ENCODE assay signal across 9 cellular contexts in genomic region chr11:12090061-12090572, GRCh38. TPM values are rescaled to one million over a fixed set of nuclear protein-coding genes. Genes with fewer than 3 reads are reported as not detected.
DNase-seq lines count a peak whose midpoint lies in the region; ATAC-seq and TF ChIP-seq lines count a peak whose summit lies in the region.
"Had no signal": no experiment of that assay in that cellular context is flagged by ENCODE, and none has a peak within 500 bp of the region (broad histone marks: within the 10 kb centered on the region; RNA-seq: fewer than 3 reads in every experiment).

No MANE protein-coding gene starts in this region.

- H3K4ac ChIP-seq in IMR-90 (ENCODE audit: low read depth, low read length): peak overlapping the region; percentile 100

- H3K4me3 ChIP-seq in BLaER1: no peak overlapping the region
- H3K4me3 ChIP-seq in IMR-90 (ENCODE audit: insufficient read depth, low read depth, low read length): no peak overlapping the region
- no peak overlapping the region for H3K4me3 ChIP-seq in lower lobe of right lung

- H3K27me3 ChIP-seq in BLaER1: no peaks in the 10 kb centered on the region
- H3K27me3 ChIP-seq in IMR-90 (ENCODE audit: control insufficient read depth, insufficient read depth, low read length): no peaks in the 10 kb centered on the region
- no peaks in the 10 kb centered on the region for H3K27me3 ChIP-seq in lower lobe of right lung (ENCODE audit: low read depth)

- H3K4me3 Mint-ChIP-seq in activated CD8-positive, alpha-beta T cell treated with anti-CD3 and anti-CD28 coated beads for 36 hours: no peak overlapping the region

- H3K9me3 ChIP-seq in BLaER1: no peaks in the 10 kb centered on the region
- H3K9me3 ChIP-seq in IMR-90 (ENCODE audit: control insufficient read depth, insufficient read depth, low read length): no peaks in the 10 kb centered on the region
- no peaks in the 10 kb centered on the region for H3K9me3 ChIP-seq in lower lobe of right lung

- no TSS peak for BruUV-seq in IMR-90 (replicated peaks; lab: Mats Ljungman, UMichigan)

- peak overlapping the region; percentile 100 for H2BK5ac ChIP-seq in IMR-90 (ENCODE audit: low read depth, low read length, poor library complexity, severe bottlenecking)

- peak overlapping the region; percentile 99; the same call in 2 of the 3 replicates for H2BK15ac ChIP-seq in IMR-90 (ENCODE audit: low read depth, low read length)

- H3K4me2 ChIP-seq in BLaER1 (peak overlapping the region; percentile 76), IMR-90 (ENCODE audit: low read depth, low read length) (no peak overlapping the region)

- H3K9me3 Mint-ChIP-seq in activated CD8-positive, alpha-beta T cell treated with anti-CD3 and anti-CD28 coated beads for 36 hours: no peaks in the 10 kb centered on the region

- peak overlapping the region; percentile 61; the same call in 1 of the 2 replicates for H3K56ac ChIP-seq in IMR-90 (ENCODE audit: extremely low read depth, insufficient read depth, low read length)

- peak; percentile 61 for DNase-seq in IMR-90
- peak; percentile 8 for DNase-seq in activated CD8-positive, alpha-beta T cell treated with anti-CD3 and anti-CD28 coated beads for 36 hours
- peak; percentile 54 for DNase-seq in lower lobe of right lung
- DNase-seq in sciatic nerve (ENCODE audit: low spot score): no peak
- no peak for DNase-seq in omental fat pad (ENCODE audit: low spot score)

- dilution Hi-C loops in IMR-90 (cut with HindIII; ENCODE audit: low sequenced_read_pairs, unreplicated experiment): no loop called here

- H4K20me1 ChIP-seq in BLaER1 (no peaks in the 10 kb centered on the region), IMR-90 (ENCODE audit: insufficient read depth, low read length) (no peaks in the 10 kb centered on the region)

- peak overlapping the region; percentile 65 for H2BK20ac ChIP-seq in IMR-90 (ENCODE audit: low read depth, low read length)

- in situ Hi-C loops in IMR-90 (cut with MboI; ENCODE audit: low sequenced_read_pairs): no loop called here

- peak overlapping the region; percentile 75 for H3K27ac ChIP-seq in BLaER1
- H3K27ac ChIP-seq in IMR-90 (ENCODE audit: insufficient read depth, low read length): peak overlapping the region; percentile 67
- peak overlapping the region; percentile 90 for H3K27ac ChIP-seq in lower lobe of right lung
- H3K27ac ChIP-seq: parathyroid adenoma had no signal

- H3K36me3 Mint-ChIP-seq in activated CD8-positive, alpha-beta T cell treated with anti-CD3 and anti-CD28 coated beads for 36 hours (ENCODE audit: low read depth): no peaks in the 10 kb centered on the region

- POLR2A ChIA-PET in IMR-90 (lab: Charles Lee; ENCODE audit: unreplicated experiment): interaction anchor here (0.5 kb wide), 1 partner anchor 81 kb away, joined by 5 read pairs; no protein-coding TSS in a partner anchor
- POLR2A ChIA-PET in activated CD8-positive, alpha-beta T cell treated with anti-CD3 and anti-CD28 coated beads for 36 hours (lab: Charles Lee): interaction anchor here (1.1 to 2.7 kb wide), 2 partner anchors 20 to 24 kb away, joined by 5 to 10 read pairs; partner anchors contain the start of gene MICAL2

- H3K36me3 ChIP-seq in BLaER1: no peaks in the 10 kb centered on the region
- H3K36me3 ChIP-seq in IMR-90 (ENCODE audit: control insufficient read depth, insufficient read depth, low read length): no peaks in the 10 kb centered on the region
- no peaks in the 10 kb centered on the region for H3K36me3 ChIP-seq in lower lobe of right lung

- TF ChIP-seq POLR2A in IMR-90 (IDR thresholded peaks at IDR 0.05; ENCODE audit: low read depth, low read length): peak; percentile 77

- WGBS in IMR-90 (ENCODE audit: extremely low coverage in 2 of 2, insufficient read length in 1 of 2), 2 experiments: 100% methylated on average over 1 of the region's 4 CpGs; no CpG with 5 or more reads in 1 of the 2 experiments

- H3K27ac Mint-ChIP-seq in activated CD8-positive, alpha-beta T cell treated with anti-CD3 and anti-CD28 coated beads for 36 hours: peak overlapping the region; percentile 77

- no peaks in the 10 kb centered on the region for H3K27me3 Mint-ChIP-seq in activated CD8-positive, alpha-beta T cell treated with anti-CD3 and anti-CD28 coated beads for 36 hours

- peak overlapping the region; percentile 69 for H2AFZ ChIP-seq in IMR-90 (replicated peaks; ENCODE audit: low read length, poor library complexity)
- H2AFZ ChIP-seq: parathyroid adenoma had no signal

- peaks cover 54% of the 10 kb centered on the region for H3K4me1 Mint-ChIP-seq in activated CD8-positive, alpha-beta T cell treated with anti-CD3 and anti-CD28 coated beads for 36 hours (ENCODE audit: low read depth)

- H4K8ac ChIP-seq in IMR-90 (ENCODE audit: low read depth in 2 of 2, low read length in 2 of 2): peak overlapping the region; percentile 99 to 100

- H3K9me1 ChIP-seq in IMR-90 (ENCODE audit: insufficient read depth, low read length): peaks cover 37% of the 10 kb centered on the region

- peak overlapping the region; percentile 100 for H3K14ac ChIP-seq in IMR-90 (replicated peaks; ENCODE audit: low read depth, low read length)

- no peak for ATAC-seq in IMR-90 (ENCODE audit: low read depth)
- ATAC-seq in activated CD8-positive, alpha-beta T cell treated with anti-CD3 and anti-CD28 coated beads for 36 hours: no peak
- peak; percentile 1 to 6 for ATAC-seq in lower lobe of right lung
- no peak for ATAC-seq in HG03521 (IDR thresholded peaks at IDR 0.05; ENCODE audit: unreplicated experiment)
- ATAC-seq in sciatic nerve: no peak
- no peak for ATAC-seq in omental fat pad (ENCODE audit: low FRiP score)
- ATAC-seq in HG03354 (IDR thresholded peaks at IDR 0.05; ENCODE audit: poor library complexity, severe bottlenecking, unreplicated experiment): no peak

- H3K18ac ChIP-seq in IMR-90 (ENCODE audit: low read depth, low read length): peak overlapping the region; percentile 52

- H4K5ac ChIP-seq in IMR-90 (ENCODE audit: low read depth, low read length): peak overlapping the region; percentile 72

- peak overlapping the region; percentile 93 for H2AK9ac ChIP-seq in IMR-90 (replicated peaks; ENCODE audit: low read depth, low read length, poor library complexity)

- H2BK120ac ChIP-seq in IMR-90 (ENCODE audit: low read depth, low read length): peak overlapping the region; percentile 100

- H3K79me1 ChIP-seq in IMR-90 (ENCODE audit: low read depth in 1 of 2, low read length in 2 of 2): peaks cover 8 to 54% of the 10 kb centered on the region in 2 experiments; a peak in 3 of 4 replicates

- CTCF ChIA-PET in IMR-90 (lab: Yijun Ruan, JAX): no interaction called here
- CTCF ChIA-PET in activated CD8-positive, alpha-beta T cell treated with anti-CD3 and anti-CD28 coated beads for 36 hours (lab: Charles Lee): interaction anchor here (0.9 to 6.0 kb wide), 8 partner anchors 10 to 192 kb away, joined by 3 to 30 read pairs (median 4); no protein-coding TSS in a partner anchor

- H2AK5ac ChIP-seq in IMR-90 (ENCODE audit: low read depth, low read length): peak overlapping the region; percentile 89

- no peak overlapping the region for H3K9ac ChIP-seq in BLaER1
- no peak overlapping the region for H3K9ac ChIP-seq in IMR-90 (ENCODE audit: low read depth, low read length)
- H3K9ac ChIP-seq: parathyroid adenoma had no signal

- peaks cover 70% of the 10 kb centered on the region for H3K4me1 ChIP-seq in BLaER1
- peaks cover 35% of the 10 kb centered on the region for H3K4me1 ChIP-seq in IMR-90 (ENCODE audit: control insufficient read depth, insufficient read depth, low read length)
- H3K4me1 ChIP-seq in lower lobe of right lung: peaks cover 75% of the 10 kb centered on the region
- H3K4me1 ChIP-seq: parathyroid adenoma had no signal

- TF ChIP-seq RAD21 in IMR-90 (IDR thresholded peaks at IDR 0.05; ENCODE audit: low read length): no peak

- TF ChIP-seq CTCF in IMR-90 (conservative IDR thresholded peaks at IDR 0.05; ENCODE audit: low read depth, low read length) (no peak), lower lobe of right lung (IDR thresholded peaks at IDR 0.05) (no peak), omental fat pad (IDR thresholded peaks at IDR 0.05) (no peak)
- no peak for TF ChIP-seq CTCF in activated CD8-positive, alpha-beta T cell treated with anti-CD3 and anti-CD28 coated beads for 36 hours (IDR thresholded peaks at IDR 0.05)

- intact Hi-C loops in IMR-90 (cut with micrococcal nuclease): no loop called here
- intact Hi-C loops in activated CD8-positive, alpha-beta T cell treated with anti-CD3 and anti-CD28 coated beads for 36 hours (cut with micrococcal nuclease): no loop called here
- intact Hi-C loops in lower lobe of right lung (cut with DNase I): no loop called here
- intact Hi-C loops in sciatic nerve (cut with DNase I): loop anchor here (10.0 kb wide), 1 partner anchor 145 kb away; no protein-coding TSS in a partner anchor

- H3K23ac ChIP-seq in IMR-90 (ENCODE audit: low read depth, low read length): peak overlapping the region; percentile 83

- peak overlapping the region; percentile 91 for H4K91ac ChIP-seq in IMR-90 (ENCODE audit: insufficient read depth, low read depth, low read length)

TF ChIP-seq in IMR-90, 13 proteins besides CTCF, POLR2A, EP300 and RAD21 (continues in another document):
- TF ChIP-seq RFX5 (IDR thresholded peaks at IDR 0.05; ENCODE audit: low read depth, low read length) (no peak), MAZ (IDR thresholded peaks at IDR 0.05; ENCODE audit: borderline replicate concordance, low read depth, low read length) (no peak), NFE2L2 (IDR thresholded peaks at IDR 0.05; ENCODE audit: low read depth, low read length) (no peak), BHLHE40 (IDR thresholded peaks at IDR 0.05; ENCODE audit: low read depth, low read length) (no peak), FOS (IDR thresholded peaks at IDR 0.05; ENCODE audit: low read depth, low read length) (no peak), MAFK (IDR thresholded peaks at IDR 0.05; ENCODE audit: low read depth, low read length) (no peak), CEBPB (IDR thresholded peaks at IDR 0.05; ENCODE audit: low read depth, low read length) (no peak), RCOR1 (IDR thresholded peaks at IDR 0.05; ENCODE audit: insufficient replicate concordance, low read length) (no peak), MXI1 (IDR thresholded peaks at IDR 0.05; ENCODE audit: borderline replicate concordance, low read depth, low read length) (no peak), SMC3 (IDR thresholded peaks at IDR 0.05; ENCODE audit: low read depth, low read length) (no peak)

RNA-seq across cellular contexts. Expression of gene MICAL2, which starts 20.3 kb away (rescaled TPM):
- total RNA-seq in IMR-90 (2012; rRNA removed): 285 and 336 TPM in 2 replicates
- polyA plus RNA-seq in IMR-90 (2012; rRNA removed): 141 and 170 TPM in 2 replicates
- 63.9 and 84.9 TPM in 2 replicates for polyA plus RNA-seq in IMR-90 (2012; cell fraction: cytosol; rRNA removed)
- polyA plus RNA-seq in IMR-90 (2012; cell fraction: nucleus; rRNA removed; ENCODE audit: low replicate concordance): 109 and 162 TPM in 2 replicates
- total RNA-seq in activated CD8-positive, alpha-beta T cell treated with anti-CD3 and anti-CD28 coated beads for 36 hours: 100 to 1,000 TPM in 1 of 2 experiments, 10 to 100 TPM in 1; 99.8 to 105 TPM
- total RNA-seq in lower lobe of right lung: 127 TPM
- 92.4 TPM for total RNA-seq in sciatic nerve
- 100 to 1,000 TPM in 1 of 4 donors, 10 to 100 TPM in 3; 34.3 to 143 (median 57.0) TPM for total RNA-seq in omental fat pad

Comparison
In these comparisons a context has a peak if more than half of its experiments do, and no peak if none do; other contexts are left out.
1. ATAC-seq: peak in lower lobe of right lung (2 of 2); none in IMR-90 (single experiment), activated CD8-positive, alpha-beta T cell treated with anti-CD3 and anti-CD28 coated beads for 36 hours (single experiment), HG03521 (single experiment), sciatic nerve (single experiment), omental fat pad (single experiment) and HG03354 (single experiment).
2. DNase-seq: peak in IMR-90 (single experiment), activated CD8-positive, alpha-beta T cell treated with anti-CD3 and anti-CD28 coated beads for 36 hours (single experiment) and lower lobe of right lung (single experiment); none in sciatic nerve (single experiment) and omental fat pad (single experiment).
3. Peak in every context shown above with its lines, with median percentiles within 50 percentile points of each other: H3K27ac ChIP-seq.